In genomic region chr19:14648506-14648905, GRCh38 we compare ENCODE assay signal across 41 cellular contexts. TPM values are rescaled to one million over a fixed set of nuclear protein-coding genes. Genes with fewer than 3 reads are reported as not detected.
DNase-seq lines count a peak whose midpoint lies in the region; ATAC-seq, FAIRE-seq and TF ChIP-seq lines count a peak whose summit lies in the region.
"Had no signal": no experiment of that assay in that cellular context is flagged by ENCODE, and none has a peak within 500 bp of the region (broad histone marks: within the 10 kb centered on the region; RNA-seq: fewer than 3 reads in every experiment).

No MANE protein-coding gene starts in this region.

- H3K9me3 Mint-ChIP-seq in activated T-helper 17 cell treated with anti-CD3 and anti-CD28 coated beads, Interleukin-2, amount 50 U/mL, for 72 hours, result no peaks in the 10 kb centered on the region
- H3K9me3 Mint-ChIP-seq: CD4-positive, alpha-beta T cell had no signal

- no peak overlapping the region for H2BK15ac ChIP-seq in mesendoderm (replicated peaks; ENCODE audit: low read depth)

- H3K27me3 ChIP-seq in K562 (ENCODE audit: control insufficient read depth in 2 of 2, insufficient read depth in 2 of 2, low read length in 2 of 2) (peaks cover 2 to 10% of the 10 kb centered on the region in 2 experiments; a peak in 2 of 5 replicates), neutrophil (no peaks in the 10 kb centered on the region), mesendoderm (ENCODE audit: insufficient read depth, low read length, poor library complexity) (no peaks in the 10 kb centered on the region)
- H3K27me3 ChIP-seq: BE2C; BLaER1; BLaER1 treated with 17β-estradiol and CSF1 and Interleukin-3, amounts not matched to agents 10 nM and 100 nM had no signal

- H3K18ac ChIP-seq in mesendoderm (ENCODE audit: low read length), result no peak overlapping the region

- no peaks in the 10 kb centered on the region for H3K79me1 ChIP-seq in mesendoderm (ENCODE audit: low read length)

- peak overlapping the region; percentile 11 for H3K27ac Mint-ChIP-seq in activated T-helper 17 cell treated with anti-CD3 and anti-CD28 coated beads, Interleukin-2, amount 50 U/mL, for 72 hours
- H3K27ac Mint-ChIP-seq: B cell; CD4-positive, alpha-beta T cell; CD4-positive, CD25-positive, alpha-beta regulatory T cell; CD8-positive, alpha-beta memory T cell; CD8-positive, alpha-beta T cell had no signal

- H4K20me1 ChIP-seq in K562 (replicated peaks; ENCODE audit: control insufficient read depth, insufficient read depth, low read length), result no peaks in the 10 kb centered on the region
- H4K20me1 ChIP-seq: BLaER1; BLaER1 treated with 17β-estradiol and CSF1 and Interleukin-3, amounts not matched to agents 10 nM and 100 nM had no signal

- POLR2A ChIA-PET in HEK293 (lab: Yijun Ruan, JAX) (no interaction called here), K562 (lab: Yijun Ruan, JAX) (no interaction called here), RWPE1 (lab: Yijun Ruan, JAX; ENCODE audit: low non-redundant PET) (no interaction called here)

- FAIRE-seq in K562 (lab: Jason Lieb, UNC), result no peak
- FAIRE-seq: A204.1, A549, D721Med had no signal

- H3K4me1 ChIP-seq in HEK293 (ENCODE audit: control insufficient read depth, insufficient read depth, low read length), result no peaks in the 10 kb centered on the region
- no peaks in the 10 kb centered on the region for H3K4me1 ChIP-seq in K562 (replicated peaks in 1 of 2; ENCODE audit: control insufficient read depth in 2 of 2, insufficient read depth in 2 of 2, low read length in 2 of 2)
- no peaks in the 10 kb centered on the region for H3K4me1 ChIP-seq in neutrophil (ENCODE audit: control insufficient read depth in 1 of 2, insufficient read depth in 1 of 2, low read depth in 1 of 2, low read length in 1 of 2)
- no peaks in the 10 kb centered on the region for H3K4me1 ChIP-seq in mesendoderm (ENCODE audit: control insufficient read depth, low read depth, low read length)
- H3K4me1 ChIP-seq: A549, BE2C, BLaER1, Caco-2 had no signal

- no peak for ATAC-seq in activated T-helper 17 cell treated with anti-CD3 and anti-CD28 coated beads, Interleukin-2, amount 50 U/mL, for 72 hours (replicated peaks)
- no peak for ATAC-seq in K562
- no peak for ATAC-seq in esophagus mucosa
- ATAC-seq: A549; CD8-positive, alpha-beta T cell had no signal

- H3K27me3 Mint-ChIP-seq in activated T-helper 17 cell treated with anti-CD3 and anti-CD28 coated beads, Interleukin-2, amount 50 U/mL, for 72 hours, result peaks cover 14% of the 10 kb centered on the region

- intact Hi-C loops in K562 (cut with micrococcal nuclease), result no loop called here

- H3K4me3 ChIP-seq in HEK293 (ENCODE audit: low read depth, low read length), result no peak overlapping the region
- no peak overlapping the region for H3K4me3 ChIP-seq in K562
- H3K4me3 ChIP-seq in neutrophil (ENCODE audit: low read depth in 1 of 2, low read length in 1 of 2), result no peak overlapping the region
- no peak overlapping the region for H3K4me3 ChIP-seq in mesendoderm (ENCODE audit: low read length)
- H3K4me3 ChIP-seq: A549; BLaER1; BLaER1 treated with 17β-estradiol and CSF1 and Interleukin-3, amounts not matched to agents 10 nM and 100 nM had no signal

- TF ChIP-seq POLR2A in K562 (conservative IDR thresholded peaks at IDR 0.05), result no peak

- H3K4ac ChIP-seq in mesendoderm (ENCODE audit: low read depth, low read length), result no peak overlapping the region

- no peak overlapping the region for H3K23ac ChIP-seq in mesendoderm (ENCODE audit: low read length)

- H3K9ac ChIP-seq in K562 (ENCODE audit: insufficient read depth in 1 of 2, low read depth in 2 of 2, low read length in 2 of 2) (no peak overlapping the region), mesendoderm (ENCODE audit: low read length) (no peak overlapping the region)
- H3K9ac ChIP-seq: BLaER1; BLaER1 treated with 17β-estradiol and CSF1 and Interleukin-3, amounts not matched to agents 10 nM and 100 nM had no signal

- H4K8ac ChIP-seq in mesendoderm (ENCODE audit: low read depth, low read length), result no peak overlapping the region

- no peak overlapping the region for H2AK5ac ChIP-seq in mesendoderm (ENCODE audit: low read length)

- H3K4me2 ChIP-seq in K562 (ENCODE audit: insufficient read depth, low read length) (no peak overlapping the region), mesendoderm (ENCODE audit: low read length) (no peak overlapping the region)
- H3K4me2 ChIP-seq: A549; BLaER1; BLaER1 treated with 17β-estradiol and CSF1 and Interleukin-3, amounts not matched to agents 10 nM and 100 nM had no signal

- no peak for TF ChIP-seq RAD21 in K562 (CRISPR knock-in tag; conservative IDR thresholded peaks at IDR 0.05 in 1 of 2, IDR thresholded peaks at IDR 0.05 in 1 of 2)

- TF ChIP-seq EP300 in K562 (IDR thresholded peaks at IDR 0.05; ENCODE audit: low read length), result no peak

- H2AFZ ChIP-seq in K562 (ENCODE audit: low read depth, low read length), result no peak overlapping the region

- DNase-seq in K562 (ENCODE audit: extremely low read depth in 1 of 4, low spot score in 3 of 4) (no peak), NCI-H748 (lab: John Stamatoyannopoulos, UW; ENCODE audit: unreplicated experiment) (no peak), RWPE1 (ENCODE audit: low spot score) (no peak), mesendoderm (no peak)
- DNase-seq: 8988T; ACHN; AML-193; BE2C; C1 segment of cervical spinal cord; Caco-2; Calu3; CD4-positive, alpha-beta memory T cell; CD4-positive, alpha-beta T cell; CD4-positive, CD25-positive, alpha-beta regulatory T cell; CD8-positive, alpha-beta memory T cell; CD8-positive, alpha-beta T cell; COR-L47; DMS 273 treated with DMSO at 0.1 percent for 48 hours; DMS153; DMS53; DMS79; DMS79 treated with DMSO at 0.1 percent for 48 hours; DND-41; EL had no signal

- no peak for TF ChIP-seq CTCF in HEK293 (tag by site-specific recombination; IDR thresholded peaks at IDR 0.05)
- no peak for TF ChIP-seq CTCF in K562 (IDR thresholded peaks at IDR 0.05 in 2 of 3, conservative IDR thresholded peaks at IDR 0.05 in 1 of 3; ENCODE audit: insufficient read depth in 2 of 3, low read depth in 1 of 3, low read length in 3 of 3)
- no peak for TF ChIP-seq CTCF in neutrophil (IDR thresholded peaks at IDR 0.05)
- no peak for TF ChIP-seq CTCF in RWPE1 (conservative IDR thresholded peaks at IDR 0.05; ENCODE audit: low read depth)

- no peak overlapping the region for H2BK120ac ChIP-seq in mesendoderm (ENCODE audit: low read depth, low read length)

- CTCF ChIA-PET in HEK293 (lab: Yijun Ruan, JAX), result no interaction called here
- CTCF ChIA-PET in K562 (lab: Yijun Ruan, JAX; ENCODE audit: low intra/inter-chr PET ratio), result no interaction called here
- CTCF ChIA-PET in RWPE1 (lab: Yijun Ruan, JAX), result no interaction called here

- H4K5ac ChIP-seq in mesendoderm (ENCODE audit: low read length), result no peak overlapping the region

- H3K4me1 Mint-ChIP-seq in activated T-helper 17 cell treated with anti-CD3 and anti-CD28 coated beads, Interleukin-2, amount 50 U/mL, for 72 hours, result no peaks in the 10 kb centered on the region
- H3K4me1 Mint-ChIP-seq: CD4-positive, CD25-positive, alpha-beta regulatory T cell; CD8-positive, alpha-beta memory T cell had no signal

- H3K56ac ChIP-seq in mesendoderm (ENCODE audit: low read length), result no peak overlapping the region

- H3K36me3 Mint-ChIP-seq in activated T-helper 17 cell treated with anti-CD3 and anti-CD28 coated beads, Interleukin-2, amount 50 U/mL, for 72 hours (ENCODE audit: low read depth), result no peaks in the 10 kb centered on the region
- H3K36me3 Mint-ChIP-seq: CD4-positive, alpha-beta memory T cell; CD4-positive, CD25-positive, alpha-beta regulatory T cell; CD8-positive, alpha-beta memory T cell; CD8-positive, alpha-beta T cell had no signal

- BruUV-seq in K562 (replicated peaks; lab: Mats Ljungman, UMichigan), result no TSS peak

- no peaks in the 10 kb centered on the region for H3K36me3 ChIP-seq in HEK293 (ENCODE audit: control insufficient read depth in 2 of 2, insufficient read depth in 1 of 2, low read length in 2 of 2)
- no peaks in the 10 kb centered on the region for H3K36me3 ChIP-seq in K562 (ENCODE audit: control insufficient read depth, insufficient read depth, low read length)
- peaks cover 93% of the 10 kb centered on the region for H3K36me3 ChIP-seq in neutrophil
- H3K36me3 ChIP-seq in mesendoderm (ENCODE audit: control insufficient read depth, insufficient read depth, low read length), result no peaks in the 10 kb centered on the region
- H3K36me3 ChIP-seq: BE2C, BLaER1 had no signal

- 0% methylated on average over 2 of the region's 2 CpGs for WGBS in K562 (ENCODE audit: insufficient coverage, low coverage, missing lambda C conversion rate)
- no CpG with 5 or more reads among the region's 2 CpGs for WGBS in mesendoderm (ENCODE audit: extremely low coverage, insufficient coverage, low lambda C conversion rate)

- H3K79me2 ChIP-seq in K562 (ENCODE audit: control insufficient read depth, insufficient read depth, low read length) (no peaks in the 10 kb centered on the region), mesendoderm (ENCODE audit: control insufficient read depth, insufficient read depth, low read length) (no peaks in the 10 kb centered on the region)

- no peaks in the 10 kb centered on the region for H3K9me1 ChIP-seq in K562 (ENCODE audit: control insufficient read depth, insufficient read depth, low read length)

- in situ Hi-C loops in K562 (cut with MboI), result no loop called here

- no peaks in the 10 kb centered on the region for H3K9me3 ChIP-seq in HEK293 (ENCODE audit: control insufficient read depth, insufficient read depth, low read depth, low read length)
- H3K9me3 ChIP-seq in K562 (replicated peaks; ENCODE audit: control insufficient read depth, insufficient read depth, low read depth, low read length), result no peaks in the 10 kb centered on the region
- peaks cover 12% of the 10 kb centered on the region for H3K9me3 ChIP-seq in neutrophil
- H3K9me3 ChIP-seq: A549, BE2C, Caco-2 had no signal

- H3K4me3 Mint-ChIP-seq in activated T-helper 17 cell treated with anti-CD3 and anti-CD28 coated beads, Interleukin-2, amount 50 U/mL, for 72 hours, result no peak overlapping the region
- H3K4me3 Mint-ChIP-seq: B cell; CD4-positive, alpha-beta memory T cell; CD4-positive, alpha-beta T cell; CD4-positive, CD25-positive, alpha-beta regulatory T cell; CD8-positive, alpha-beta memory T cell; CD8-positive, alpha-beta T cell had no signal

- H3K27ac ChIP-seq in HEK293 (ENCODE audit: extremely low read depth, low read depth, low read length) (no peak overlapping the region), K562 (ENCODE audit: extremely low read depth, low read depth, low read length) (no peak overlapping the region), neutrophil (peak overlapping the region; percentile 32), RWPE1 (no peak overlapping the region), mesendoderm (ENCODE audit: low read depth, low read length) (no peak overlapping the region)
- H3K27ac ChIP-seq: 22Rv1; A549; BLaER1; BLaER1 treated with 17β-estradiol and CSF1 and Interleukin-3, amounts not matched to agents 10 nM and 100 nM; C4-2B had no signal

- H2BK5ac ChIP-seq in mesendoderm (ENCODE audit: low read length), result no peak overlapping the region

RNA-seq across cellular contexts. Expression of gene ADGRE3, which starts 26.1 kb away (rescaled TPM):
- total RNA-seq in activated T-helper 17 cell treated with anti-CD3 and anti-CD28 coated beads, Interleukin-2, amount 50 U/mL, for 72 hours, result not detected
- total RNA-seq in K562 (2011; cell fraction: chromatin; rRNA removed; ENCODE audit: low replicate concordance), result not detected in 2 replicates
- total RNA-seq in K562 (2011; cell fraction: nucleolus; rRNA removed), result not detected in 2 replicates
- not detected in 2 replicates for total RNA-seq in K562 (2011; cell fraction: nucleoplasm; rRNA removed)
- total RNA-seq in K562 (2014; rRNA removed), result not detected in 2 replicates
- not detected in 2 replicates for total RNA-seq in K562 (2014; rRNA removed; fragmentation: Illumina TruSeq; extraction: Trizol)
- total RNA-seq in K562 (2015; rRNA removed; fragmentation: Illumina TruSeq; extraction: Trizol), result not detected in 2 replicates
- not detected in 2 replicates for total RNA-seq in K562 (2021)
- polyA plus RNA-seq in K562 (2011; rRNA removed), result not detected in 2 replicates
- polyA plus RNA-seq in K562 (2011; cell fraction: cytosol; rRNA removed), result not detected in 2 replicates
- not detected in 2 replicates for polyA plus RNA-seq in K562 (2011; cell fraction: nucleus; rRNA removed)
- polyA plus RNA-seq in K562 (2012), result not detected in 2 replicates
- polyA plus RNA-seq in K562 (2014; fragmentation: Illumina TruSeq; extraction: Trizol), result not detected in 2 replicates
- not detected for polyA plus RNA-seq in K562 (2014; fragmentation: Nextera tagmentation; extraction: Ambion mirVana)
- polyA plus RNA-seq in K562 (2014; rRNA removed), result not detected in 2 replicates
- not detected in 2 replicates for polyA minus RNA-seq in K562 (2011; rRNA and poly(A)+ RNA removed)
- not detected in 2 replicates for polyA minus RNA-seq in K562 (2011; cell fraction: cytosol; rRNA and poly(A)+ RNA removed)
- not detected in 2 replicates for polyA minus RNA-seq in K562 (2011; cell fraction: nucleus; rRNA and poly(A)+ RNA removed)
- 0.12 TPM for total RNA-seq in esophagus mucosa
- polyA plus RNA-seq in mesendoderm (2013, experiment 1 of 2), result not detected
- not detected for polyA plus RNA-seq in mesendoderm (2013, experiment 2 of 2)
- total RNA-seq: A172; A673; Caco-2; Calu3; CD4-positive, alpha-beta memory T cell; CD4-positive, alpha-beta T cell; CD4-positive, CD25-positive, alpha-beta regulatory T cell; CD8-positive, alpha-beta memory T cell; CD8-positive, alpha-beta T cell; Daoy had no signal
- polyA plus RNA-seq: A549; AG04450; BJ; CD4-positive, alpha-beta memory T cell; CD4-positive, CD25-positive, alpha-beta regulatory T cell had no signal

RNA-seq across cellular contexts. Expression of gene ZNF333, which starts 41.3 kb away (rescaled TPM):
- 10 to 100 TPM in 1 of 2 donors, 1 to 10 TPM in 1; 9.4 to 20.3 TPM for total RNA-seq in activated T-helper 17 cell treated with anti-CD3 and anti-CD28 coated beads, Interleukin-2, amount 50 U/mL, for 72 hours
- total RNA-seq in K562 (2011; cell fraction: chromatin; rRNA removed; ENCODE audit: low replicate concordance), result 65.5 and 79.8 TPM in 2 replicates
- total RNA-seq in K562 (2011; cell fraction: nucleolus; rRNA removed), result 47.5 and 55.0 TPM in 2 replicates
- 54.5 and 64.0 TPM in 2 replicates for total RNA-seq in K562 (2011; cell fraction: nucleoplasm; rRNA removed)
- total RNA-seq in K562 (2014; rRNA removed) (4.5 and 8.5 TPM in 2 replicates), K562 (2014; rRNA removed; fragmentation: Illumina TruSeq; extraction: Trizol) (5.9 and 6.0 TPM in 2 replicates), K562 (2015; rRNA removed; fragmentation: Illumina TruSeq; extraction: Trizol) (4.1 and 5.2 TPM in 2 replicates), K562 (2021) (6.3 and 7.1 TPM in 2 replicates), esophagus mucosa (3.5 TPM)
- polyA plus RNA-seq in K562 (2011; rRNA removed) (10.3 and 11.4 TPM in 2 replicates), K562 (2014; fragmentation: Illumina TruSeq; extraction: Trizol) (5.8 and 6.5 TPM in 2 replicates), K562 (2014; fragmentation: Nextera tagmentation; extraction: Ambion mirVana) (1 to 10 TPM; 2.8 to 3.3 TPM), K562 (2014; rRNA removed) (7.7 and 9.3 TPM in 2 replicates)
- polyA plus RNA-seq in K562 (2011; cell fraction: cytosol; rRNA removed), result 6.3 and 8.5 TPM in 2 replicates
- polyA plus RNA-seq in K562 (2011; cell fraction: nucleus; rRNA removed), result 29.9 and 40.6 TPM in 2 replicates
- 6.2 and 11.3 TPM in 2 replicates for polyA plus RNA-seq in K562 (2012)
- polyA minus RNA-seq in K562 (2011; rRNA and poly(A)+ RNA removed), result 10.3 and 10.6 TPM in 2 replicates
- 4.0 and 4.9 TPM in 2 replicates for polyA minus RNA-seq in K562 (2011; cell fraction: cytosol; rRNA and poly(A)+ RNA removed)
- polyA minus RNA-seq in K562 (2011; cell fraction: nucleus; rRNA and poly(A)+ RNA removed), result 11.4 and 12.3 TPM in 2 replicates
- polyA plus RNA-seq in mesendoderm (2013, experiment 1 of 2), result 3.0 TPM
- polyA plus RNA-seq in mesendoderm (2013, experiment 2 of 2), result 2.7 TPM
